Comparison of ENCODE assay signal across 1 cellular context in the genomic region with DNA sequence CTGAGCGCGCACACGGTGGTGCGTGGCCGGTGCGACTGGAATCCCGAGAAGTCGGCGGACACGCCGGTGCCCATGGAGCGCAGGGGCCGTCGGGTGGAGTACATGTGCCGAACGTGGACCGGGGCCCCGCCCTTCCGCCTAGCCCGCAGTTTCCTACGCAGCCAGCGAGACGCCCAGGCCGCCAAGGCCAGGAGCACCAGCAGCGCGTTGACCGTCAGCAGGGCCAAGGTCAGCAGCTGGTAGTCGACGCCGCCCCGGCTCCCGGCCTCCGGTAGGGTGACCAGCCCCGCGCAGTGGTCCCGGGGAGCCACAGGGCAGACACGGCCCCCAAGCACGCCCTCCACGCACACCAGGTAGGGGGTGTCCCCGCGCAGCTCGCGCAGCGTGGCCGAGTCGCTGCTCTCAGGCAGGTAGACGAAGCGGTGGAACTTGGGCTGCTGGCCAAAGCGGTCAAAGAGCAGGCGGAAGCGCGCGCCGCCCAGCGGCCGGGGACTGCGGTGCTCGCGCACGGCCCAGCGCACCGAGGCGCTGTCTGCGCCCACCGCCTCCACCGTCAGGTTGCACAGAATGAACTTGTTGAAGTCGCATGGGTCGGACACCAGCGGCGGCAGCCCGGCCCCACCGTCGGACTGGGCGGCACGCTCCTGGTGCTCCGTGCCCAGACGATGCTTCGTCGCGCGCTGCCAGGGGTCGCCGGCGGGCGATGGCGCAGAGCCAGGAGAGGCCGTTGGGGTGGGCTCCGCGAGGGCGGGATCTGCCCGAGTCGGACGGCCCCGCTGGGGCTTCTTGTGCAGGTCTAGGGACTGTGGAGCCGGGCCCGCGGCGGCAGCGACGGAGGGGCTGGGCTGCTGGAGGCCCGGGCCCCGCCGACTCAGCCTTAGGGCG.
TF ChIP-seq lines count a peak whose summit lies in the region.

No MANE protein-coding gene starts in this region.

TF ChIP-seq in HepG2, 621 proteins besides CTCF, POLR2A, EP300 and RAD21 (continued from another document and continues in another):
- TF ChIP-seq ZNF101 (CRISPR knock-in tag; IDR thresholded peaks at IDR 0.05; ENCODE audit: borderline replicate concordance, low read depth) = peak; percentile 67; the same call in 1 of the 2 replicates
- no peak for TF ChIP-seq CHD2 (IDR thresholded peaks at IDR 0.05; ENCODE audit: low read depth, low read length)
- peak; percentile 55; the same call in 1 of the 2 replicates for TF ChIP-seq THAP11 (CRISPR knock-in tag; IDR thresholded peaks at IDR 0.05)
- TF ChIP-seq SMAD9 (CRISPR knock-in tag; IDR thresholded peaks at IDR 0.05) = no peak; the same call in 1 of the 2 replicates
- peak; percentile 98; the same call in 1 of the 2 replicates for TF ChIP-seq KLF12 (CRISPR knock-in tag; IDR thresholded peaks at IDR 0.05; ENCODE audit: borderline replicate concordance)
- TF ChIP-seq, protein P1, sequence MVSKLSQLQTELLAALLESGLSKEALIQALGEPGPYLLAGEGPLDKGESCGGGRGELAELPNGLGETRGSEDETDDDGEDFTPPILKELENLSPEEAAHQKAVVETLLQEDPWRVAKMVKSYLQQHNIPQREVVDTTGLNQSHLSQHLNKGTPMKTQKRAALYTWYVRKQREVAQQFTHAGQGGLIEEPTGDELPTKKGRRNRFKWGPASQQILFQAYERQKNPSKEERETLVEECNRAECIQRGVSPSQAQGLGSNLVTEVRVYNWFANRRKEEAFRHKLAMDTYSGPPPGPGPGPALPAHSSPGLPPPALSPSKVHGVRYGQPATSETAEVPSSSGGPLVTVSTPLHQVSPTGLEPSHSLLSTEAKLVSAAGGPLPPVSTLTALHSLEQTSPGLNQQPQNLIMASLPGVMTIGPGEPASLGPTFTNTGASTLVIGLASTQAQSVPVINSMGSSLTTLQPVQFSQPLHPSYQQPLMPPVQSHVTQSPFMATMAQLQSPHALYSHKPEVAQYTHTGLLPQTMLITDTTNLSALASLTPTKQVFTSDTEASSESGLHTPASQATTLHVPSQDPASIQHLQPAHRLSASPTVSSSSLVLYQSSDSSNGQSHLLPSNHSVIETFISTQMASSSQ (IDR thresholded peaks at IDR 0.05; ENCODE audit: low read depth) = no peak
- TF ChIP-seq, protein P1 (CRISPR knock-in tag; IDR thresholded peaks at IDR 0.05; ENCODE audit: borderline replicate concordance) = peak; percentile 80
- no peak for TF ChIP-seq PRDM4 (CRISPR knock-in tag; IDR thresholded peaks at IDR 0.05; ENCODE audit: borderline replicate concordance)
- TF ChIP-seq PCBP1 (IDR thresholded peaks at IDR 0.05; ENCODE audit: borderline replicate concordance, low read depth, low read length) = no peak
- TF ChIP-seq ZNF512B (CRISPR knock-in tag; IDR thresholded peaks at IDR 0.05; ENCODE audit: borderline replicate concordance) = peak; percentile 63; the same call in 1 of the 2 replicates
- TF ChIP-seq, protein P2, sequence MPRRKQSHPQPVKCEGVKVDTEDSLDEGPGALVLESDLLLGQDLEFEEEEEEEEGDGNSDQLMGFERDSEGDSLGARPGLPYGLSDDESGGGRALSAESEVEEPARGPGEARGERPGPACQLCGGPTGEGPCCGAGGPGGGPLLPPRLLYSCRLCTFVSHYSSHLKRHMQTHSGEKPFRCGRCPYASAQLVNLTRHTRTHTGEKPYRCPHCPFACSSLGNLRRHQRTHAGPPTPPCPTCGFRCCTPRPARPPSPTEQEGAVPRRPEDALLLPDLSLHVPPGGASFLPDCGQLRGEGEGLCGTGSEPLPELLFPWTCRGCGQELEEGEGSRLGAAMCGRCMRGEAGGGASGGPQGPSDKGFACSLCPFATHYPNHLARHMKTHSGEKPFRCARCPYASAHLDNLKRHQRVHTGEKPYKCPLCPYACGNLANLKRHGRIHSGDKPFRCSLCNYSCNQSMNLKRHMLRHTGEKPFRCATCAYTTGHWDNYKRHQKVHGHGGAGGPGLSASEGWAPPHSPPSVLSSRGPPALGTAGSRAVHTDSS (CRISPR knock-in tag; conservative IDR thresholded peaks at IDR 0.05) = 0 out of 2 replicates have a peak, but pooled peaks have one; percentile 22
- peak; percentile 89; the same call in 1 of the 2 replicates for TF ChIP-seq ZNF543 (CRISPR knock-in tag; IDR thresholded peaks at IDR 0.05)
- TF ChIP-seq ZFP90 (CRISPR knock-in tag; IDR thresholded peaks at IDR 0.05; ENCODE audit: borderline replicate concordance) = no peak; the same call in 1 of the 2 replicates
- TF ChIP-seq, protein P3, sequence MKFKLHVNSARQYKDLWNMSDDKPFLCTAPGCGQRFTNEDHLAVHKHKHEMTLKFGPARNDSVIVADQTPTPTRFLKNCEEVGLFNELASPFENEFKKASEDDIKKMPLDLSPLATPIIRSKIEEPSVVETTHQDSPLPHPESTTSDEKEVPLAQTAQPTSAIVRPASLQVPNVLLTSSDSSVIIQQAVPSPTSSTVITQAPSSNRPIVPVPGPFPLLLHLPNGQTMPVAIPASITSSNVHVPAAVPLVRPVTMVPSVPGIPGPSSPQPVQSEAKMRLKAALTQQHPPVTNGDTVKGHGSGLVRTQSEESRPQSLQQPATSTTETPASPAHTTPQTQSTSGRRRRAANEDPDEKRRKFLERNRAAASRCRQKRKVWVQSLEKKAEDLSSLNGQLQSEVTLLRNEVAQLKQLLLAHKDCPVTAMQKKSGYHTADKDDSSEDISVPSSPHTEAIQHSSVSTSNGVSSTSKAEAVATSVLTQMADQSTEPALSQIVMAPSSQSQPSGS (CRISPR knock-in tag; IDR thresholded peaks at IDR 0.05) = peak; percentile 75
- TF ChIP-seq PRPF4 (IDR thresholded peaks at IDR 0.05; ENCODE audit: low read depth, low read length, poor library complexity, severe bottlenecking) = no peak
- TF ChIP-seq MAX (IDR thresholded peaks at IDR 0.05) = peak; percentile 98
- no peak for TF ChIP-seq ZBTB8A (CRISPR knock-in tag; IDR thresholded peaks at IDR 0.05; ENCODE audit: borderline replicate concordance, low read depth)
- peak; percentile 69; the same call in 1 of the 2 replicates for TF ChIP-seq SALL2 (CRISPR knock-in tag; IDR thresholded peaks at IDR 0.05)
- no peak for TF ChIP-seq SIN3B (IDR thresholded peaks at IDR 0.05; ENCODE audit: low read length)
- TF ChIP-seq MATR3 (CRISPR knock-in tag; IDR thresholded peaks at IDR 0.05) = no peak
- peak; percentile 68 for TF ChIP-seq TEAD2 (CRISPR knock-in tag; IDR thresholded peaks at IDR 0.05)
- TF ChIP-seq SMARCC2 (IDR thresholded peaks at IDR 0.05) = no peak
- no peak for TF ChIP-seq FOXK2 (IDR thresholded peaks at IDR 0.05)
- TF ChIP-seq SRSF1 (optimal IDR thresholded peaks at IDR 0.05; ENCODE audit: low read depth, low read length) = no peak
- no peak for TF ChIP-seq ZBTB21 (CRISPR knock-in tag; IDR thresholded peaks at IDR 0.05)
- no peak; the same call in 1 of the 2 replicates for TF ChIP-seq PAWR (CRISPR knock-in tag; IDR thresholded peaks at IDR 0.05; ENCODE audit: borderline replicate concordance)
- TF ChIP-seq, protein P4, sequence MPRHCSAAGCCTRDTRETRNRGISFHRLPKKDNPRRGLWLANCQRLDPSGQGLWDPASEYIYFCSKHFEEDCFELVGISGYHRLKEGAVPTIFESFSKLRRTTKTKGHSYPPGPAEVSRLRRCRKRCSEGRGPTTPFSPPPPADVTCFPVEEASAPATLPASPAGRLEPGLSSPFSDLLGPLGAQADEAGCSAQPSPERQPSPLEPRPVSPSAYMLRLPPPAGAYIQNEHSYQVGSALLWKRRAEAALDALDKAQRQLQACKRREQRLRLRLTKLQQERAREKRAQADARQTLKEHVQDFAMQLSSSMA (CRISPR knock-in tag; IDR thresholded peaks at IDR 0.05) = peak; percentile 94; the same call in 1 of the 2 replicates
- TF ChIP-seq POLR2G (IDR thresholded peaks at IDR 0.05; ENCODE audit: low read depth, low read length) = peak; percentile 73
- peak; percentile 89 for TF ChIP-seq XRCC5 (optimal IDR thresholded peaks at IDR 0.05; ENCODE audit: low read length)
- TF ChIP-seq TSC22D2 (CRISPR knock-in tag; IDR thresholded peaks at IDR 0.05; ENCODE audit: borderline replicate concordance) = 0 out of 2 replicates have a peak, but pooled peaks have one; percentile 58
- TF ChIP-seq FOSL2 (CRISPR knock-in tag; IDR thresholded peaks at IDR 0.05) = peak; percentile 42
- peak; percentile 90 for TF ChIP-seq DNMT1 (CRISPR knock-in tag; IDR thresholded peaks at IDR 0.05)
- TF ChIP-seq ARHGAP35 (CRISPR knock-in tag; IDR thresholded peaks at IDR 0.05; ENCODE audit: borderline replicate concordance) = peak; percentile 93; the same call in 1 of the 2 replicates
- TF ChIP-seq ZNF614 (CRISPR knock-in tag; IDR thresholded peaks at IDR 0.05; ENCODE audit: borderline replicate concordance) = no peak
- TF ChIP-seq GATA4 (IDR thresholded peaks at IDR 0.05; ENCODE audit: borderline replicate concordance, low read depth) = 0 out of 2 replicates have a peak, but pooled peaks have one; percentile 52
- peak; percentile 82 for TF ChIP-seq ZNF160 (CRISPR knock-in tag; IDR thresholded peaks at IDR 0.05)
- no peak for TF ChIP-seq PLRG1 (conservative IDR thresholded peaks at IDR 0.05)
- TF ChIP-seq FOXC1 (CRISPR knock-in tag; IDR thresholded peaks at IDR 0.05; ENCODE audit: borderline replicate concordance) = peak; percentile 99; the same call in 1 of the 2 replicates
- no peak for TF ChIP-seq AGO2 (optimal IDR thresholded peaks at IDR 0.05; ENCODE audit: low read depth, low read length)
- TF ChIP-seq GTF3A (CRISPR knock-in tag; conservative IDR thresholded peaks at IDR 0.05) = 0 out of 2 replicates have a peak, but pooled peaks have one; percentile 81
- peak; percentile 90; the same call in 1 of the 2 replicates for TF ChIP-seq AHR (CRISPR knock-in tag; IDR thresholded peaks at IDR 0.05)
- TF ChIP-seq, protein P5, sequence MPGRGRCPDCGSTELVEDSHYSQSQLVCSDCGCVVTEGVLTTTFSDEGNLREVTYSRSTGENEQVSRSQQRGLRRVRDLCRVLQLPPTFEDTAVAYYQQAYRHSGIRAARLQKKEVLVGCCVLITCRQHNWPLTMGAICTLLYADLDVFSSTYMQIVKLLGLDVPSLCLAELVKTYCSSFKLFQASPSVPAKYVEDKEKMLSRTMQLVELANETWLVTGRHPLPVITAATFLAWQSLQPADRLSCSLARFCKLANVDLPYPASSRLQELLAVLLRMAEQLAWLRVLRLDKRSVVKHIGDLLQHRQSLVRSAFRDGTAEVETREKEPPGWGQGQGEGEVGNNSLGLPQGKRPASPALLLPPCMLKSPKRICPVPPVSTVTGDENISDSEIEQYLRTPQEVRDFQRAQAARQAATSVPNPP (CRISPR knock-in tag; IDR thresholded peaks at IDR 0.05) = peak; percentile 96
- peak; percentile 96; the same call in 1 of the 2 replicates for TF ChIP-seq YEATS4 (CRISPR knock-in tag; IDR thresholded peaks at IDR 0.05; ENCODE audit: borderline replicate concordance)
- TF ChIP-seq ETV5 (CRISPR knock-in tag; IDR thresholded peaks at IDR 0.05; ENCODE audit: borderline replicate concordance) = peak; percentile 96
- TF ChIP-seq DRAP1 (CRISPR knock-in tag; IDR thresholded peaks at IDR 0.05) = no peak; the same call in 1 of the 2 replicates
- TF ChIP-seq BRD4 (CRISPR knock-in tag; IDR thresholded peaks at IDR 0.05) = peak; percentile 76
